ENCODE assay signal across 29 cellular contexts in the genomic region with DNA sequence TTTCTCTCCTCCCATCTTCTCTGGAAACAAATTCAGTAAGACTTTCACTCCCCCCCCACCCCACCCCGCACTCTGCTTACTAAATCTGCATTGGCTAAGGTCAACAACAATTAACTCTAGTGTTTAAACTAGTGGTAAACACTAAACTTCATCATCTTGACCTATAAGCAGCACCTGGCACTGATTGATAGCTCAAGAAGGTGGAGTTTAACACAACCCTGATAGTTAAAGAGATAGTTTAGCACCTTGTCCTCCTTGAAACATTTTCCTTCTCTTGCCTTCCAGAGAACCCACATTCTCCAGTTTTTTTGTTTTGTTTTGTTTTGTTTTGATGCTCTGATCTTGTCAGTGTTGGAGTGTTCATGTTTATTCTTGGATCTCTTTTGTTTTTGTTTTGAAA.
"Had no signal": no experiment of that assay in that cellular context is flagged by ENCODE, and none has a peak within 500 bp of the region (broad histone marks: within the 10 kb centered on the region; RNA-seq: fewer than 3 reads in every experiment).

No MANE protein-coding gene starts in this region.

- H3K9me3 ChIP-seq: gastroesophageal sphincter, heart left ventricle, left lung, mucosa of descending colon, neutrophil, suprapubic skin, transverse colon, upper lobe of right lung, uterus had no signal

- H3K4me3 Mint-ChIP-seq: effector memory CD8-positive, alpha-beta T cell; mesothelial cell of epicardium; naive B cell; natural killer cell treated with Interleukin-12 subunit alpha and Interleukin-12 subunit beta and Interleukin-15 and Interleukin-18, amount 100 ng/mL, for 72 hours; stimulated activated naive CD8-positive, alpha-beta T cell treated with anti-CD3 and anti-CD28 coated beads, Interleukin-15, amount 100 ng/mL, for 72 hours had no signal

- H3K4me1 Mint-ChIP-seq: stimulated activated naive CD8-positive, alpha-beta T cell treated with anti-CD3 and anti-CD28 coated beads, Interleukin-15, amount 100 ng/mL, for 72 hours had no signal

- ATAC-seq: effector memory CD8-positive, alpha-beta T cell; gastroesophageal sphincter; heart left ventricle; left lung; mucosa of descending colon; natural killer cell treated with Interleukin-12 subunit alpha and Interleukin-12 subunit beta and Interleukin-15 and Interleukin-18, amount 100 ng/mL, for 72 hours; sciatic nerve; stimulated activated naive CD8-positive, alpha-beta T cell treated with anti-CD3 and anti-CD28 coated beads, Interleukin-15, amount 100 ng/mL, for 72 hours; upper lobe of right lung had no signal

- H2AFZ ChIP-seq: hepatocyte, parathyroid adenoma had no signal

- H3K27me3 Mint-ChIP-seq: effector memory CD8-positive, alpha-beta T cell; stimulated activated naive CD8-positive, alpha-beta T cell treated with anti-CD3 and anti-CD28 coated beads, Interleukin-15, amount 100 ng/mL, for 72 hours had no signal

- H3K36me3 ChIP-seq: gastroesophageal sphincter, heart left ventricle, left lung, neutrophil, suprapubic skin, transverse colon, upper lobe of right lung, uterus had no signal

- H3K27me3 ChIP-seq: gastroesophageal sphincter, heart left ventricle, hepatocyte, left lung, neutrophil, suprapubic skin, transverse colon, upper lobe of right lung, uterus had no signal

- H3K9ac ChIP-seq: parathyroid adenoma had no signal

- H3K9me3 Mint-ChIP-seq: effector memory CD8-positive, alpha-beta T cell; mesothelial cell of epicardium; naive B cell; natural killer cell treated with Interleukin-12 subunit alpha and Interleukin-12 subunit beta and Interleukin-15 and Interleukin-18, amount 100 ng/mL, for 72 hours; stimulated activated naive CD8-positive, alpha-beta T cell treated with anti-CD3 and anti-CD28 coated beads, Interleukin-15, amount 100 ng/mL, for 72 hours had no signal

- H3K27ac Mint-ChIP-seq: effector memory CD8-positive, alpha-beta T cell; mesothelial cell of epicardium; natural killer cell treated with Interleukin-12 subunit alpha and Interleukin-12 subunit beta and Interleukin-15 and Interleukin-18, amount 100 ng/mL, for 72 hours; progenitor cell of endocrine pancreas; stimulated activated naive CD8-positive, alpha-beta T cell treated with anti-CD3 and anti-CD28 coated beads, Interleukin-15, amount 100 ng/mL, for 72 hours had no signal

- H3K79me2 ChIP-seq: hepatocyte, parathyroid adenoma had no signal

- H3K36me3 Mint-ChIP-seq: mesothelial cell of epicardium; naive B cell; natural killer cell treated with Interleukin-12 subunit alpha and Interleukin-12 subunit beta and Interleukin-15 and Interleukin-18, amount 100 ng/mL, for 72 hours had no signal

- H3K4me3 ChIP-seq: coronary artery, gastroesophageal sphincter, heart left ventricle, hepatocyte, left lung, mucosa of descending colon, smooth muscle cell, suprapubic skin, transverse colon, upper lobe of right lung, uterus had no signal

- H3K27ac ChIP-seq: coronary artery, gastroesophageal sphincter, heart left ventricle, hepatocyte, left lung, neutrophil, parathyroid adenoma, suprapubic skin, transverse colon, upper lobe of right lung, uterus had no signal

- DNase-seq: dermis blood vessel endothelial cell; effector memory CD8-positive, alpha-beta T cell; foreskin fibroblast; heart left ventricle; kidney; left lung; mesenchymal stem cell; mucosa of descending colon; naive B cell; stimulated activated CD4-positive, alpha-beta T cell treated with anti-CD3 and anti-CD28 coated beads, Interleukin-12 subunit alpha, Interleukin-12 subunit beta, amount 100 ng/mL, for 4 hours; stimulated activated CD4-positive, alpha-beta T cell treated with anti-CD3 and anti-CD28 coated beads, Interleukin-1b, Interleukin-23, amount 100 ng/mL, for 48 hours; stimulated activated CD4-positive, alpha-beta T cell treated with anti-CD3 and anti-CD28 coated beads, Interleukin-4, amount 100 ng/mL, for 1 hour; stimulated activated CD8-positive, alpha-beta memory T cell treated with anti-CD3 and anti-CD28 coated beads, Interleukin-4, amount 100 ng/mL, for 48 hours; stimulated activated naive CD4-positive, alpha-beta T cell; stimulated activated naive CD8-positive, alpha-beta T cell treated with anti-CD3 and anti-CD28 coated beads, Interleukin-15, amount 100 ng/mL, for 72 hours; transverse colon; upper lobe of right lung; uterus had no signal

- H3K4me1 ChIP-seq: left lung, parathyroid adenoma, suprapubic skin, transverse colon, upper lobe of right lung, uterus had no signal

- H3K4me2 ChIP-seq: hepatocyte, smooth muscle cell had no signal
